8 cellular contexts compared by ENCODE assay signal in the genomic region with DNA sequence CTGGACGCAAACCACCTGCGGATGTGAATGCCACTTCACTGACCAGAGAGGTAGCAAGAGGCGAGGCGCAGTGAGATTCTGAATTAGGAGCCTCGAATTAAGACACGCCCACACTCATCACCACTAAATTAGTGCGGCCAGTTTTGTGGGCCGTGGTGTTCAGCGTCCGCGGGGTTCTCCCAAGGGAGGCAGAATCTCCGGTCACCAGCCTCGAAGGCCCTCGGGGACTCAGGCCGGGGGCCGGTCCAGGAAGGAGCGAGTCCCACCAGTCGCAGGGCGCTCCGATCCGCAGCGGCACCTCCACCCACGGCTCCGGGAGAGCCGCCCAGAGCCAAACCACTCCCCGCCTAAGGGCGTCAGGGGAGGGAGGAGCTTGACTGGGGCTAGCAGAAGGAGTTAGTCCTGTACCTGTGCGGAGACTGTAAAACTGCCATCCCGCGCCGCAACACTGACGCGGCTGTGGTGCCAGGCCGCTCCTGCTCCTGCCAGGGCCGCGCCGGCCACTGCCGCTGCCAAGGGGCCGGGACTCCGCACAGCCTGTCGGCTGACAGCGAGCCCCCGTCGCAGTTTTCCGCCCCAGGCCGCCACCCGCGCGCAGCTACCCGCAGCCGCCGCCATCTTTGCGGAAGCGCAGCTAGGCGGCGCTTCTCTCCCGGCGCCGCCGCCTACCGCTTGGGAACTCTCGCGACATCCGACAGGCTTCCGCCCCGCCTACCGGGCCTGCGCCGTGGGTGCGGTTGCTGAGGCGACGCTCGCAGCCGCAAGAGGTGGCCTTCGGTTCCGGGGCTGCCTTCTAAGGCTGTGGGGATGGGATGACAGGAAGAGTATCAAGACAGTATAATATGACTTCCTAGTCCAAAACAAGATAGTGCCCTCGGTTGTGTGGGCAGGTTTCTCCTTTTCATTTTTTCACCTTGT. TPM values are rescaled to one million over a fixed set of nuclear protein-coding genes. Genes with fewer than 3 reads are reported as not detected.
DNase-seq lines count a peak whose midpoint lies in the region; ATAC-seq, FAIRE-seq and TF ChIP-seq lines count a peak whose summit lies in the region.

A gene with protein sequence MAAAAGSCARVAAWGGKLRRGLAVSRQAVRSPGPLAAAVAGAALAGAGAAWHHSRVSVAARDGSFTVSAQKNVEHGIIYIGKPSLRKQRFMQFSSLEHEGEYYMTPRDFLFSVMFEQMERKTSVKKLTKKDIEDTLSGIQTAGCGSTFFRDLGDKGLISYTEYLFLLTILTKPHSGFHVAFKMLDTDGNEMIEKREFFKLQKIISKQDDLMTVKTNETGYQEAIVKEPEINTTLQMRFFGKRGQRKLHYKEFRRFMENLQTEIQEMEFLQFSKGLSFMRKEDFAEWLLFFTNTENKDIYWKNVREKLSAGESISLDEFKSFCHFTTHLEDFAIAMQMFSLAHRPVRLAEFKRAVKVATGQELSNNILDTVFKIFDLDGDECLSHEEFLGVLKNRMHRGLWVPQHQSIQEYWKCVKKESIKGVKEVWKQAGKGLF (minus strand): TSS at position 640 of the 918 bp plus-strand sequence. CDS start 22 bp downstream, at position 618.

- peaks cover 3% of the 10 kb centered on the region for H3K27me3 Mint-ChIP-seq in chondrocyte (ENCODE audit: low read depth)

- peak within 1 kb of the TSS; percentile 96 to 98 for H3K27ac ChIP-seq in kidney (ENCODE audit: low read depth in 2 of 2, low read length in 2 of 2)

- ATAC-seq in GM19035 (IDR thresholded peaks at IDR 0.05; ENCODE audit: unreplicated experiment) (peak; percentile 95), HG03354 (IDR thresholded peaks at IDR 0.05; ENCODE audit: poor library complexity, severe bottlenecking, unreplicated experiment) (peak; percentile 98)

- peaks cover 13% of the 10 kb centered on the region for H3K4me1 Mint-ChIP-seq in chondrocyte (ENCODE audit: low read depth)

- H3K36me3 ChIP-seq in kidney (ENCODE audit: control insufficient read depth in 1 of 2, insufficient read depth in 2 of 2, low read length in 2 of 2), result no peaks in the 10 kb centered on the region

- no peak for FAIRE-seq in kidney (lab: Jason Lieb, UNC)

- peak within 1 kb of the TSS; percentile 84 for H3K27ac Mint-ChIP-seq in chondrocyte (ENCODE audit: unreplicated experiment)

- peaks cover 4% of the 10 kb centered on the region for H3K36me3 Mint-ChIP-seq in chondrocyte (ENCODE audit: low read depth)

- peak within 1 kb of the TSS; percentile 79 for H3K4me3 Mint-ChIP-seq in chondrocyte (ENCODE audit: unreplicated experiment)

- H3K4me3 ChIP-seq in AG10803 (ENCODE audit: low read length), result peak within 1 kb of the TSS; percentile 85
- peak within 1 kb of the TSS; percentile 76 to 87 for H3K4me3 ChIP-seq in kidney (ENCODE audit: low read length in 2 of 2)

- DNase-seq in AG10803 (ENCODE audit: low read depth) (peak; percentile 92), NCI-H510A (lab: John Stamatoyannopoulos, UW) (peak; percentile 85), chondrocyte (ENCODE audit: low spot score) (peak; percentile 97), kidney (peak; percentile 98)
- peak; percentile 89 to 93 for DNase-seq in activated CD4-positive, alpha-beta T cell treated with anti-CD3 and anti-CD28 coated beads for 24 hours (ENCODE audit: low read depth in 2 of 2)
- peak; percentile 96 for DNase-seq in stimulated activated CD4-positive, alpha-beta T cell treated with anti-CD3 and anti-CD28 coated beads, Interleukin-15, amount 100 ng/mL, for 24 hours

- no peaks in the 10 kb centered on the region for H3K9me3 ChIP-seq in kidney (ENCODE audit: control insufficient read depth in 1 of 2, low read length in 2 of 2)

- H3K9ac ChIP-seq in kidney (ENCODE audit: low read length in 2 of 2), result peak within 1 kb of the TSS; percentile 78 to 83

- H3K9me3 Mint-ChIP-seq in chondrocyte (ENCODE audit: low read depth), result no peaks in the 10 kb centered on the region

- no peak for TF ChIP-seq CTCF in AG10803 (conservative IDR thresholded peaks at IDR 0.05; ENCODE audit: low read length)
- peak; percentile 36 for TF ChIP-seq CTCF in chondrocyte (IDR thresholded peaks at IDR 0.05)
- TF ChIP-seq CTCF in kidney (IDR thresholded peaks at IDR 0.05; ENCODE audit: borderline replicate concordance, extremely low read depth, insufficient read depth), result no peak

- H3K4me1 ChIP-seq in kidney (ENCODE audit: control insufficient read depth in 1 of 2, insufficient read depth in 1 of 2, low read depth in 1 of 2, low read length in 2 of 2), result peaks cover 2 to 5% of the 10 kb centered on the region in 2 donors

- intact Hi-C loops in kidney (cut with DNase I), result no loop called here

RNA-seq across cellular contexts. Expression of the gene that starts here (rescaled TPM):
- total RNA-seq in chondrocyte (26.7 to 28.5 TPM (median 27.4 TPM) in 3 replicates), kidney (49.0 TPM)
- 86.5 TPM for polyA plus RNA-seq in kidney (ENCODE audit: insufficient read depth, low read depth, low replicate concordance)

Comparison
In these comparisons a context has a peak if more than half of its experiments do, and no peak if none do; other contexts are left out.
1. Peak in every context shown above with its lines: DNase-seq, ATAC-seq, H3K4me3 ChIP-seq and H3K27ac ChIP-seq.